24 cellular contexts compared by ENCODE assay signal in the genomic region with DNA sequence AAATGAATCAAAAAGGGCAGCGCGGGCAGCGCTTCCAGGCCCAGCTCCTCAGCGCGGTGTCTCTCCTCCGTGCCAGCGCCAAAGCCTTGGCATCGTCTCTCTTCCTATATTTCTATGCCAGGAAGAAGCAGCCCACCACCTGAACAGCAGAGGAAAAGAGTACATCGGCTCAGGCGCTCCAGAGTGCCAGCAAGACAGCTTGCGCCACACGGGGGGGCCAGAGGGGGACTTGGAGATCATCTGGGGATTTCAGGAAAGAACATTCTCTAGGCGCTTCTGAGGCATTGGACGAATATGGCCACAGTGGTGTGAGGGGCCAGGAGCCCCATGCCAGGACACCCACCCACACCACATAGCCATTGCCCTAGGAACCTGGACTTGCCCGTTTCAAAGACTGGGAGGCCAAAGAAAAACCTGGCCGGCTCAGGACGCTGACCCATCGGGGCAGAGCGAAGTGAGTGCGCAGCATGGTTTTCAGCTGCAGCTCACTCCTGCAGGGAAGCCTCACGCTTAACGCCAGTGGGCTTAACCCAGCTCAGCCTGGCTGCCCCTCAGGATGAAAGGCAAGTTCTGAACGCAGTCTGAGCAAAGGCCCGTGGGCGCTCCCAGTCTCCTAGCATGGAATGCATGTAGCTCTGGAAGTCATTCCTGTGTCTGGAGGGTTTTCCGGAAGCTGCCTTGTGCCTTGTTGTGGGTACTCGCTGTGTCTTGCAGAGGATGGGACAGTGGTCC.
DNase-seq lines count a peak whose midpoint lies in the region; ATAC-seq and TF ChIP-seq lines count a peak whose summit lies in the region.
"Had no signal": no experiment of that assay in that cellular context is flagged by ENCODE, and none has a peak within 500 bp of the region (broad histone marks: within the 10 kb centered on the region; RNA-seq: fewer than 3 reads in every experiment).

No MANE protein-coding gene starts in this region.

- TF ChIP-seq CTCF in BJ (IDR thresholded peaks at IDR 0.05; ENCODE audit: insufficient read depth, low read depth, low read length) (0 out of 2 replicates have a peak, but pooled peaks have one; percentile 8), GM23338 (conservative IDR thresholded peaks at IDR 0.05; ENCODE audit: low read depth in 2 of 2) (peak; percentile 28 to 30; a peak in 3 of 4 replicates), brain microvascular endothelial cell (IDR thresholded peaks at IDR 0.05; ENCODE audit: low read depth, low read length, missing control alignments) (peak; percentile 8)

- H3K36me3 Mint-ChIP-seq in GM23338 (ENCODE audit: low read depth) = peaks cover 10% of the 10 kb centered on the region; the same call in 2 of the 3 replicates

- in situ Hi-C loops in brain microvascular endothelial cell (cut with HindIII; ENCODE audit: low pct_ligation_motif_present, low sequenced_read_pairs) = no loop called here

- CTCF ChIA-PET in BJ (lab: Yijun Ruan, JAX) = interaction anchor here (0.6 to 5.5 kb wide), 4 partner anchors 11 to 610 kb away, joined by 3 to 42 read pairs (median 4); no protein-coding TSS in a partner anchor

- peaks cover 59% of the 10 kb centered on the region for H3K4me1 Mint-ChIP-seq in GM23338

- POLR2A ChIA-PET in BJ (lab: Charles Lee) = no interaction called here

- H3K9me3 Mint-ChIP-seq in GM23338 = no peaks in the 10 kb centered on the region; the same call in 2 of the 3 replicates
- H3K9me3 Mint-ChIP-seq: activated CD4-positive, alpha-beta memory T cell treated with anti-CD3 and anti-CD28 coated beads, Interleukin-2, amount 10 ng/mL, durations not matched to agents 7 days and 5 days; dendritic cell treated with granulocyte-macrophage colony-stimulating factor and Interleukin-4, amounts not matched to agents 40 ng/mL and 50 ng/mL, for 4 days; HFFc6; mesothelial cell of epicardium; naive B cell had no signal

- H3K4me3 Mint-ChIP-seq in GM23338 = no peak overlapping the region
- H3K4me3 Mint-ChIP-seq: activated CD4-positive, alpha-beta memory T cell treated with anti-CD3 and anti-CD28 coated beads, Interleukin-2, amount 10 ng/mL, durations not matched to agents 7 days and 5 days; activated naive CD8-positive, alpha-beta T cell; dendritic cell treated with granulocyte-macrophage colony-stimulating factor and Interleukin-4, amounts not matched to agents 40 ng/mL and 50 ng/mL, for 4 days; HFFc6; mesothelial cell of epicardium had no signal

- no peak overlapping the region for H3K4me3 ChIP-seq in BJ (ENCODE audit: low read depth, low read length)
- H3K4me3 ChIP-seq in GM23338 = no peak overlapping the region
- no peak overlapping the region for H3K4me3 ChIP-seq in brain microvascular endothelial cell (ENCODE audit: low read depth, low read length)
- H3K4me3 ChIP-seq: BLaER1, SJSA1 had no signal

- peaks cover 44% of the 10 kb centered on the region for H3K4me1 ChIP-seq in GM23338 (ENCODE audit: insufficient read depth)
- H3K4me1 ChIP-seq: SJSA1 had no signal

- no peak overlapping the region for H3K4me2 ChIP-seq in GM23338
- H3K4me2 ChIP-seq: BLaER1, KMS-11 had no signal

- DNase-seq in BJ (ENCODE audit: low read depth) (no peak), GM23338 (ENCODE audit: low spot score) (peak; percentile 46), brain microvascular endothelial cell (no peak), left lobe of liver (ENCODE audit: low spot score) (peak; percentile 43), nucleus accumbens (lab: John Stamatoyannopoulos, UW) (no peak)
- no peak for DNase-seq in stimulated activated naive CD4-positive, alpha-beta T cell (lab: John Stamatoyannopoulos, UW)
- DNase-seq: activated CD4-positive, alpha-beta memory T cell treated with anti-CD3 and anti-CD28 coated beads, Interleukin-2, amount 10 ng/mL, durations not matched to agents 7 days and 5 days; activated CD4-positive, CD25-positive, alpha-beta regulatory T cell treated with anti-CD3 and anti-CD28 coated beads, Interleukin-2, amount 50 U/mL, for 72 hours; DMS79; HFFc6; hypothalamus; left ventricle myocardium superior; naive B cell; NCI-H1694; occipital lobe; stimulated activated CD4-positive, alpha-beta T cell treated with anti-CD3 and anti-CD28 coated beads, Interleukin-2, amount 100 ng/mL, for 48 hours had no signal

- no peaks in the 10 kb centered on the region for H4K20me1 ChIP-seq in GM23338 (replicated peaks; ENCODE audit: insufficient read depth)
- H4K20me1 ChIP-seq: BLaER1 had no signal

- H3K27me3 ChIP-seq in BJ (ENCODE audit: control insufficient read depth, insufficient read depth, low read length) = no peaks in the 10 kb centered on the region
- H3K27me3 ChIP-seq in GM23338 (ENCODE audit: insufficient read depth) = no peaks in the 10 kb centered on the region
- H3K27me3 ChIP-seq in brain microvascular endothelial cell (replicated peaks) = no peaks in the 10 kb centered on the region
- H3K27me3 ChIP-seq: BLaER1, SJSA1 had no signal

- no peaks in the 10 kb centered on the region for H3K79me2 ChIP-seq in GM23338 (replicated peaks; ENCODE audit: insufficient read depth)

- ATAC-seq in GM23338 = peak; percentile 20
- ATAC-seq in left lobe of liver = no peak
- no peak for ATAC-seq in GM19351 (IDR thresholded peaks at IDR 0.05; ENCODE audit: unreplicated experiment)
- no peak for ATAC-seq in GM21381 (IDR thresholded peaks at IDR 0.05; ENCODE audit: unreplicated experiment)
- ATAC-seq: left ventricle myocardium superior had no signal

- H3K27ac ChIP-seq in GM23338 (ENCODE audit: low read depth) = no peak overlapping the region
- H3K27ac ChIP-seq in brain microvascular endothelial cell = no peak overlapping the region
- H3K27ac ChIP-seq: BLaER1, KMS-11, SJSA1 had no signal

- H3F3A ChIP-seq in GM23338 (replicated peaks; ENCODE audit: low read depth) = peaks cover 6% of the 10 kb centered on the region; the same call in 1 of the 2 replicates

- H3K27ac Mint-ChIP-seq in GM23338 = no peak overlapping the region
- H3K27ac Mint-ChIP-seq: activated CD4-positive, alpha-beta memory T cell treated with anti-CD3 and anti-CD28 coated beads, Interleukin-2, amount 10 ng/mL, durations not matched to agents 7 days and 5 days; activated naive CD8-positive, alpha-beta T cell; dendritic cell treated with granulocyte-macrophage colony-stimulating factor and Interleukin-4, amounts not matched to agents 40 ng/mL and 50 ng/mL, for 4 days; HFFc6; mesothelial cell of epicardium had no signal

- no peak overlapping the region for H2AFZ ChIP-seq in GM23338

- peaks cover 5% of the 10 kb centered on the region; the same call in 1 of the 2 replicates for H3K36me3 ChIP-seq in BJ (ENCODE audit: control insufficient read depth, insufficient read depth, low read length)
- 0 out of 2 replicates have a peak, but pooled peaks cover 5% of the 10 kb centered on the region for H3K36me3 ChIP-seq in GM23338 (ENCODE audit: insufficient read depth)
- no peaks in the 10 kb centered on the region for H3K36me3 ChIP-seq in brain microvascular endothelial cell (replicated peaks)
- H3K36me3 ChIP-seq: SJSA1 had no signal

- no peaks in the 10 kb centered on the region for H3K9me2 ChIP-seq in GM23338 (ENCODE audit: insufficient read depth)

- H3K27me3 Mint-ChIP-seq in GM23338 (ENCODE audit: insufficient read depth, low read depth, poor library complexity) = peaks cover 18% of the 10 kb centered on the region
- H3K27me3 Mint-ChIP-seq: activated CD4-positive, alpha-beta memory T cell treated with anti-CD3 and anti-CD28 coated beads, Interleukin-2, amount 10 ng/mL, durations not matched to agents 7 days and 5 days; activated naive CD8-positive, alpha-beta T cell had no signal

TF ChIP-seq in GM23338, 12 proteins besides CTCF, POLR2A, EP300 and RAD21 (continues in another document):
- TF ChIP-seq POLR2AphosphoS5 (IDR thresholded peaks at IDR 0.05; ENCODE audit: low read depth) = no peak
- TF ChIP-seq EZH2 (IDR thresholded peaks at IDR 0.05; ENCODE audit: low read depth, unreplicated experiment) = no peak
- TF ChIP-seq, protein P1, sequence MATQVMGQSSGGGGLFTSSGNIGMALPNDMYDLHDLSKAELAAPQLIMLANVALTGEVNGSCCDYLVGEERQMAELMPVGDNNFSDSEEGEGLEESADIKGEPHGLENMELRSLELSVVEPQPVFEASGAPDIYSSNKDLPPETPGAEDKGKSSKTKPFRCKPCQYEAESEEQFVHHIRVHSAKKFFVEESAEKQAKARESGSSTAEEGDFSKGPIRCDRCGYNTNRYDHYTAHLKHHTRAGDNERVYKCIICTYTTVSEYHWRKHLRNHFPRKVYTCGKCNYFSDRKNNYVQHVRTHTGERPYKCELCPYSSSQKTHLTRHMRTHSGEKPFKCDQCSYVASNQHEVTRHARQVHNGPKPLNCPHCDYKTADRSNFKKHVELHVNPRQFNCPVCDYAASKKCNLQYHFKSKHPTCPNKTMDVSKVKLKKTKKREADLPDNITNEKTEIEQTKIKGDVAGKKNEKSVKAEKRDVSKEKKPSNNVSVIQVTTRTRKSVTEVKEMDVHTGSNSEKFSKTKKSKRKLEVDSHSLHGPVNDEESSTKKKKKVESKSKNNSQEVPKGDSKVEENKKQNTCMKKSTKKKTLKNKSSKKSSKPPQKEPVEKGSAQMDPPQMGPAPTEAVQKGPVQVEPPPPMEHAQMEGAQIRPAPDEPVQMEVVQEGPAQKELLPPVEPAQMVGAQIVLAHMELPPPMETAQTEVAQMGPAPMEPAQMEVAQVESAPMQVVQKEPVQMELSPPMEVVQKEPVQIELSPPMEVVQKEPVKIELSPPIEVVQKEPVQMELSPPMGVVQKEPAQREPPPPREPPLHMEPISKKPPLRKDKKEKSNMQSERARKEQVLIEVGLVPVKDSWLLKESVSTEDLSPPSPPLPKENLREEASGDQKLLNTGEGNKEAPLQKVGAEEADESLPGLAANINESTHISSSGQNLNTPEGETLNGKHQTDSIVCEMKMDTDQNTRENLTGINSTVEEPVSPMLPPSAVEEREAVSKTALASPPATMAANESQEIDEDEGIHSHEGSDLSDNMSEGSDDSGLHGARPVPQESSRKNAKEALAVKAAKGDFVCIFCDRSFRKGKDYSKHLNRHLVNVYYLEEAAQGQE (IDR thresholded peaks at IDR 0.05; ENCODE audit: unreplicated experiment) = no peak
- TF ChIP-seq JUNB (IDR thresholded peaks at IDR 0.05; ENCODE audit: unreplicated experiment) = no peak

Comparison
In these comparisons a context has a peak if more than half of its experiments do, and no peak if none do; other contexts are left out.
1. DNase-seq: peak in GM23338 (single experiment) and left lobe of liver (single experiment); none in BJ (single experiment), brain microvascular endothelial cell (single experiment), nucleus accumbens (0 of 56) and stimulated activated naive CD4-positive, alpha-beta T cell (0 of 6).
2. Peak in every context shown above with its lines, with median percentiles within 50 percentile points of each other: CTCF ChIP-seq.